Comparison of ENCODE assay signal across 8 cellular contexts in the genomic region with DNA sequence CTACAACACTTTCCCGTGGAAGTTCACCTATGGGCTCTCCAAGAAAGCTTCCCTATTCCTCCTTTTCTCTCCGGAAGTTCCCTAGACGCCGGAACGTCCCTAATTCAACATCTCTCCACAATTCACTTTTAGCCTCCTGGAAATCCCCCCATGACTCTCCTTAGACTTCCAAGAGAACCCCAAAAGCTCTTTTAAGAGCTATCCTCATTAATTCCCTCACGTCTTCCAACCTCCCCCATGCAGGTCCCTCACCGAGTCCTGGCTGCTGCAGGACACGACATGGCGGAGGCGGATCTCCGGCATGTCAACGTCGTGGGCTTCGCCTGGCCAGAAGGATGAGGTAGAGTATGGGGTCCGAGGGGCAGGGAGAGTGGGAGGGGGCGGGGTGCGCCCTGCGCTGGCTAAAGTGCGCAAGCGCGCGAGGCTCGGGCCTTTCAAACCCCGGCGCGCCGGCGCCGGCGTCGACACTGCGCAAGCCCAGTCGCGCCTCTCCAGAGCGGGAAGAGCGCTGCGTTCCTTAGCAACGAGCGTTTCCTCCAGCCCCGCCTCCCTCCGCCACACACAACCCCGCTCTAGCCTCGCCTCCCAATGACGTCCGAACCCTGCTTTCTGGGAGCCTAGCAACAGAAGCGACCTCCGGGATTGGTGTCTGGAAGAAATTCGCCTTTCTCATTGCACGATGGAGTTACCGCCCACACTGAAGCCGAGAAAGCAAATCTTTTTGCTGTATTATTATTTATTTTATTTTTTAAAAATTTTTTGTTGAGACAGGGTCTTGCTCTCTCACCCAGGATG. TPM values are rescaled to one million over a fixed set of nuclear protein-coding genes. Genes with fewer than 3 reads are reported as not detected.
DNase-seq lines count a peak whose midpoint lies in the region; ATAC-seq and TF ChIP-seq lines count a peak whose summit lies in the region.

Gene PINLYP (plus strand): TSS at position 646 of the 795 bp plus-strand sequence. CDS start 1,391 bp downstream, outside the sequence.
Gene XRCC1 (minus strand): TSS at position 372 of the 795 bp plus-strand sequence. CDS start 69 bp downstream, at position 303.

- ATAC-seq in HG02798 (IDR thresholded peaks at IDR 0.05; ENCODE audit: poor library complexity, unreplicated experiment), result peak; percentile 97
- ATAC-seq in heart right ventricle, result peak; percentile 99 to 100 (median 100)
- peak; percentile 98 to 99 for ATAC-seq in upper lobe of left lung (ENCODE audit: low FRiP score in 2 of 2)

- H3K36me3 ChIP-seq in adrenal gland (replicated peaks in 1 of 2) (no peaks in the 10 kb centered on the region), heart right ventricle (peaks cover 0 to 32% (median 0%) of the 10 kb centered on the region in 9 donors), upper lobe of left lung (peaks cover 0 to 13% (median 2%) of the 10 kb centered on the region in 4 donors)

- DNase-seq in NCI-H1436 (lab: John Stamatoyannopoulos, UW) (peak; percentile 98), T follicular helper cell (ENCODE audit: low read depth) (peak; percentile 97), adrenal gland (peak; percentile 97 to 99 (median 99)), heart right ventricle (peak; percentile 97 to 99), posterior cingulate gyrus (peak; percentile 93 to 100 (median 96)), upper lobe of left lung (peak; percentile 98 to 99)

- no peaks in the 10 kb centered on the region for H3K27me3 ChIP-seq in adrenal gland
- no peaks in the 10 kb centered on the region for H3K27me3 ChIP-seq in heart right ventricle
- H3K27me3 ChIP-seq in upper lobe of left lung, result no peaks in the 10 kb centered on the region

- TF ChIP-seq POLR2A in adrenal gland (IDR thresholded peaks at IDR 0.05), result peak; percentile 45 to 56
- peak in 1 of 4 donors; percentile 65 for TF ChIP-seq POLR2A in upper lobe of left lung (IDR thresholded peaks at IDR 0.05)

- H3K9me3 ChIP-seq in adrenal gland (replicated peaks in 1 of 3), result no peaks in the 10 kb centered on the region
- H3K9me3 ChIP-seq in heart right ventricle, result no peaks in the 10 kb centered on the region
- H3K9me3 ChIP-seq in upper lobe of left lung, result no peaks in the 10 kb centered on the region

- no peak for TF ChIP-seq CTCF in GM12875 (IDR thresholded peaks at IDR 0.05; ENCODE audit: borderline replicate concordance, insufficient read depth, low read depth, low read length)
- TF ChIP-seq CTCF in adrenal gland (IDR thresholded peaks at IDR 0.05), result no peak
- TF ChIP-seq CTCF in heart right ventricle (IDR thresholded peaks at IDR 0.05), result no peak
- TF ChIP-seq CTCF in upper lobe of left lung (IDR thresholded peaks at IDR 0.05), result no peak

- H3K27ac ChIP-seq in adrenal gland (peak within 1 kb of the TSS in 4 of 5 donors; percentile 69 to 86 (median 80)), heart right ventricle (peak within 1 kb of the TSS in 9 of 10 donors; percentile 61 to 91 (median 78)), upper lobe of left lung (peak within 1 kb of the TSS; percentile 88 to 92 (median 89))

- H3K4me3 ChIP-seq in GM12875 (ENCODE audit: low read depth, low read length) (peak within 1 kb of the TSS; percentile 77), adrenal gland (peak within 1 kb of the TSS; percentile 63 to 82 (median 68)), heart right ventricle (peak within 1 kb of the TSS; percentile 56 to 93 (median 71)), upper lobe of left lung (peak within 1 kb of the TSS; percentile 80 to 91 (median 86))

- intact Hi-C loops in adrenal gland (cut with DNase I) (no loop called here), heart right ventricle (cut with DNase I) (loop anchor here in 4 of 10 donors (1.0 kb wide), 1 partner anchor 21 kb away; the partner anchor contains the start of genes IRGQ (in 4 of the 4) and ZNF576 (in 4 of the 4)), posterior cingulate gyrus (cut with DNase I) (loop anchor here (1.0 kb wide), 1 partner anchor 21 kb away; the partner anchor contains the start of genes IRGQ and ZNF576)

- H3K4me1 ChIP-seq in adrenal gland (replicated peaks in 1 of 2), result peaks cover 9 to 20% of the 10 kb centered on the region in 2 donors
- peaks cover 5 to 29% (median 13%) of the 10 kb centered on the region in 9 donors for H3K4me1 ChIP-seq in heart right ventricle
- peaks cover 12 to 29% (median 24%) of the 10 kb centered on the region in 4 donors for H3K4me1 ChIP-seq in upper lobe of left lung

- TF ChIP-seq EP300 in upper lobe of left lung (IDR thresholded peaks at IDR 0.05), result peak in 1 of 4 donors; percentile 53

- 0% methylated on average over 20 to 51 of the region's 51 CpGs for WGBS in adrenal gland, 4 donors
- 0 to 1% methylated on average over 51 of the region's 51 CpGs for WGBS in heart right ventricle, 2 donors
- WGBS in upper lobe of left lung, 2 donors, result 0% methylated on average over 20 to 51 of the region's 51 CpGs

RNA-seq across cellular contexts. Expression of gene PINLYP, which starts in this region (rescaled TPM):
- total RNA-seq in adrenal gland (1 to 10 TPM in 6 of 8 donors, under 1 TPM in 1, not detected in 1; 0.61 to 5.1 (median 2.8) TPM), heart right ventricle (1 to 10 TPM in 9 of 10 donors, under 1 TPM in 1; 0.28 to 3.7 (median 1.3) TPM), upper lobe of left lung (1 to 10 TPM; 1.8 to 9.4 (median 4.1) TPM)
- polyA plus RNA-seq in adrenal gland (10 to 100 TPM in 2 of 3 donors, 1 to 10 TPM in 1; 4.3 to 16.0 (median 12.4) TPM), heart right ventricle (1 to 10 TPM; 4.5 to 5.2 TPM)

RNA-seq across cellular contexts. Expression of gene XRCC1, which starts in this region (rescaled TPM):
- total RNA-seq in adrenal gland (10 to 100 TPM; 16.6 to 32.2 (median 26.6) TPM), heart right ventricle (10 to 100 TPM; 11.8 to 21.9 (median 17.7) TPM), upper lobe of left lung (10 to 100 TPM; 24.2 to 30.1 (median 26.4) TPM)
- polyA plus RNA-seq in adrenal gland (10 to 100 TPM; 15.7 to 37.2 (median 31.1) TPM), heart right ventricle (10 to 100 TPM; 11.0 to 19.2 TPM)

Comparison
In these comparisons a context has a peak if more than half of its experiments do, and no peak if none do; other contexts are left out.
1. Peak in every context shown above with its lines: DNase-seq, ATAC-seq, H3K4me3 ChIP-seq and H3K27ac ChIP-seq.